ENCODE assay signal across 21 cellular contexts in genomic region chr5:137792291-137792690, GRCh38. TPM values are rescaled to one million over a fixed set of nuclear protein-coding genes. Genes with fewer than 3 reads are reported as not detected.
DNase-seq lines count a peak whose midpoint lies in the region; ATAC-seq and TF ChIP-seq lines count a peak whose summit lies in the region.
"Had no signal": no experiment of that assay in that cellular context is flagged by ENCODE, and none has a peak within 500 bp of the region (broad histone marks: within the 10 kb centered on the region; RNA-seq: fewer than 3 reads in every experiment).

No MANE protein-coding gene starts in this region.

- H3K27ac ChIP-seq in hepatocyte (no peak overlapping the region), substantia nigra (ENCODE audit: low read depth, low read length, poor library complexity, severe bottlenecking) (peak overlapping the region; percentile 24)
- H3K27ac ChIP-seq: SJCRH30, transverse colon, WERI-Rb-1 had no signal

- peaks cover 3% of the 10 kb centered on the region for H3K4me1 ChIP-seq in hepatocyte (ENCODE audit: insufficient read depth)
- H3K4me1 ChIP-seq: SJCRH30 had no signal

- H3K36me3 ChIP-seq in hepatocyte (replicated peaks; ENCODE audit: insufficient read depth, low read depth), result no peaks in the 10 kb centered on the region
- H3K36me3 ChIP-seq: SJCRH30, transverse colon, WERI-Rb-1 had no signal

- 19% methylated on average over 1 of the region's 1 CpG for WGBS in hepatocyte (ENCODE audit: low lambda C conversion rate, missing lambda C conversion rate)

- H3K9me3 ChIP-seq in hepatocyte (ENCODE audit: low read depth), result no peaks in the 10 kb centered on the region
- H3K9me3 ChIP-seq: SJCRH30, transverse colon had no signal

- H3K9me2 ChIP-seq in hepatocyte (replicated peaks; ENCODE audit: insufficient read depth), result no peaks in the 10 kb centered on the region

- no peak overlapping the region for H3K4me3 ChIP-seq in hepatocyte
- H3K4me3 ChIP-seq: SJCRH30, transverse colon had no signal

- H3K79me2 ChIP-seq in hepatocyte, result no peaks in the 10 kb centered on the region

- H2AFZ ChIP-seq in hepatocyte, result no peak overlapping the region

- H3K4me2 ChIP-seq in hepatocyte, result no peak overlapping the region

- ATAC-seq in GM19043 (IDR thresholded peaks at IDR 0.05; ENCODE audit: low read depth, unreplicated experiment), result peak; percentile 70
- peak; percentile 80 for ATAC-seq in HG03175 (IDR thresholded peaks at IDR 0.05; ENCODE audit: unreplicated experiment)
- no peak for ATAC-seq in HG03159 (IDR thresholded peaks at IDR 0.05; ENCODE audit: unreplicated experiment)
- ATAC-seq: stimulated activated effector memory CD8-positive, alpha-beta T cell treated with anti-CD3 and anti-CD28 coated beads, Interleukin-12 subunit alpha, Interleukin-12 subunit beta, amount 100 ng/mL, for 72 hours had no signal

- H4K20me1 ChIP-seq in hepatocyte (ENCODE audit: insufficient read depth, poor library complexity, severe bottlenecking), result no peaks in the 10 kb centered on the region

- DNase-seq in hepatocyte (ENCODE audit: low spot score) (peak; percentile 18), substantia nigra (lab: John Stamatoyannopoulos, UW) (no peak), hypothalamus (lab: John Stamatoyannopoulos, UW) (no peak)
- no peak for DNase-seq in stimulated activated CD4-positive, alpha-beta T cell treated with anti-CD3 and anti-CD28 coated beads, Interleukin-12 subunit alpha, Interleukin-12 subunit beta, amount 100 ng/mL, for 4 hours
- DNase-seq: activated CD4-positive, alpha-beta T cell treated with anti-CD3 and anti-CD28 coated beads, Interleukin-2, amount 50 U/mL, for 4 hours; activated naive CD4-positive, alpha-beta T cell; caudate nucleus; COR-L47; erythroblast; foreskin melanocyte; MM.1S; NCI-H1694; NCI-H82; SJCRH30; T-helper 2 cell; transverse colon; WERI-Rb-1 had no signal

- no peak for TF ChIP-seq CTCF in hepatocyte (IDR thresholded peaks at IDR 0.05; ENCODE audit: poor library complexity)

- no peaks in the 10 kb centered on the region for H3K27me3 ChIP-seq in hepatocyte
- H3K27me3 ChIP-seq: SJCRH30, transverse colon had no signal

RNA-seq across cellular contexts. Expression of gene HNRNPA0, which starts 38.1 kb away (rescaled TPM):
- total RNA-seq in hepatocyte, result 25.9 and 30.8 TPM in 2 replicates
- 13.1 and 15.8 TPM in 2 replicates for polyA plus RNA-seq in hepatocyte

RNA-seq across cellular contexts. Expression of gene KLHL3, which starts 56.4 kb away (rescaled TPM):
- total RNA-seq in hepatocyte, result 4.0 and 5.3 TPM in 2 replicates
- 1.4 and 3.3 TPM in 2 replicates for polyA plus RNA-seq in hepatocyte
- total RNA-seq: SJCRH30 had no signal
